8 cellular contexts compared by ENCODE assay signal in the genomic region with DNA sequence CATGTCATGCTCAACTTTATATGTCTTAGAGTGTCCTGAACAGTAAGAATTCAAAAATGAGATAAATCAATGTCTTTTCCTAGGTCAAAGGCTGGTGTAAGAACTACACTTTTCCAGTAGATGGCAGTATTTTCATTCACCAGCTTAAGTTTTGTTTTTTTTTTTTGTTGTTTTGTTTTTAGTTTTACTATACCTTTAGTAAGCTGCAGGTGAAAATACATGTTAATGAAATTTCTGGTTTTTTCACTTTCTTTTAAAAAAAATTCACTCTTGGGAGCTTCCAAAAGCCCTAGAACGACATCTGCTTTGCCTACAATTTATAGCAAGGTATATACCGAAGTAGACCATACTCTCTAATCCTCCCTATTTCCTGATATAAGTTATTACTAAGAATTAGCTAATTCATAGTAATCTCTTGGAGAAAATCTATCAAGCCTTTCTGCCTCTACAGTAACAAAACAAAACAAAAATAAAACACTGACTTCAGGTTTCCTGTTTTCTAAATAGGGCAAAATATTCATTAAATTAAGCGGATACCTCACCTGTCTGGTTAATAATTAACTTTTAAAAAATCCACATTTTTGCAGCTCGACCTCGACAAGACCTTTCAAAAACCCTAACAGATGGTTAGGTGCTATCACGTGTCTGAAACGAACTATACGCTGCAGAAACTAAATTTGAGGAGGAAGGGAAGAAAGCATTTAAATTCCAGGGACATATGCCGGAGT. TPM values are rescaled to one million over a fixed set of nuclear protein-coding genes. Genes with fewer than 3 reads are reported as not detected.
DNase-seq lines count a peak whose midpoint lies in the region; ATAC-seq, FAIRE-seq and TF ChIP-seq lines count a peak whose summit lies in the region.

No MANE protein-coding gene starts in this region.

- no peak overlapping the region for H3K27ac Mint-ChIP-seq in stimulated activated naive B cell treated with anti-CD40 and anti-IgM and Interleukin-4, amounts not matched to agents 10 μg/mL and 1 μg/mL and 100 μg/mL, for 72 hours

- H3K4me1 Mint-ChIP-seq in stimulated activated naive B cell treated with anti-CD40 and anti-IgM and Interleukin-4, amounts not matched to agents 10 μg/mL and 1 μg/mL and 100 μg/mL, for 72 hours, result peaks cover 10 to 24% of the 10 kb centered on the region in 2 donors

- FAIRE-seq in G401.6 (lab: Jason Lieb, UNC), result peak; percentile 98

- peak; percentile 56 for DNase-seq in NCI-H1694 treated with DMSO at 0.1 percent for 48 hours (lab: John Stamatoyannopoulos, UW)
- DNase-seq in adrenal gland, result no peak
- no peak for DNase-seq in stimulated activated naive B cell treated with anti-CD40 and anti-IgM and Interleukin-4, amounts not matched to agents 10 μg/mL and 1 μg/mL and 100 μg/mL, for 72 hours

- peaks cover 0 to 10% of the 10 kb centered on the region in 2 donors for H3K4me1 ChIP-seq in adrenal gland (replicated peaks in 1 of 2)
- peaks cover 9% of the 10 kb centered on the region for H3K4me1 ChIP-seq in iPS-20b (ENCODE audit: insufficient read depth, low read length)

- H3K27ac ChIP-seq in 22Rv1 (peak overlapping the region; percentile 84), adrenal gland (peak overlapping the region in 4 of 5 donors; percentile 96 to 99 (median 97)), iPS-20b (ENCODE audit: low read length) (no peak overlapping the region)

- H3K4me3 ChIP-seq in adrenal gland (peak overlapping the region in 2 of 4 donors; percentile 52 to 67), iPS-20b (ENCODE audit: low read length) (peak overlapping the region; percentile 80)

- TF ChIP-seq CTCF in 22Rv1 (IDR thresholded peaks at IDR 0.05) (peak; percentile 89), adrenal gland (IDR thresholded peaks at IDR 0.05) (peak; percentile 75 to 99 (median 90))

- intact Hi-C loops in adrenal gland (cut with DNase I), result loop anchor here in 1 of 2 donors (10.0 kb wide), 1 partner anchor 241 kb away; no protein-coding TSS in a partner anchor

- TF ChIP-seq POLR2A in adrenal gland (IDR thresholded peaks at IDR 0.05), result no peak

- no peak for ATAC-seq in stimulated activated naive B cell treated with anti-CD40 and anti-IgM and Interleukin-4, amounts not matched to agents 10 μg/mL and 1 μg/mL and 100 μg/mL, for 72 hours (replicated peaks)
- ATAC-seq in GM19351 (IDR thresholded peaks at IDR 0.05; ENCODE audit: unreplicated experiment), result no peak
- ATAC-seq in GM21390 (IDR thresholded peaks at IDR 0.05; ENCODE audit: unreplicated experiment), result no peak

- no peaks in the 10 kb centered on the region for H3K27me3 ChIP-seq in adrenal gland
- peaks cover 59% of the 10 kb centered on the region for H3K27me3 ChIP-seq in iPS-20b (ENCODE audit: insufficient read depth, low read length)

- no peaks in the 10 kb centered on the region for H3K9me3 Mint-ChIP-seq in stimulated activated naive B cell treated with anti-CD40 and anti-IgM and Interleukin-4, amounts not matched to agents 10 μg/mL and 1 μg/mL and 100 μg/mL, for 72 hours

- H3K36me3 Mint-ChIP-seq in stimulated activated naive B cell treated with anti-CD40 and anti-IgM and Interleukin-4, amounts not matched to agents 10 μg/mL and 1 μg/mL and 100 μg/mL, for 72 hours, result peaks cover 0 to 2% of the 10 kb centered on the region in 2 donors

- peak overlapping the region; percentile 15 to 90 for H3K4me3 Mint-ChIP-seq in stimulated activated naive B cell treated with anti-CD40 and anti-IgM and Interleukin-4, amounts not matched to agents 10 μg/mL and 1 μg/mL and 100 μg/mL, for 72 hours

- H3K9ac ChIP-seq in iPS-20b (ENCODE audit: low read depth, low read length), result no peak overlapping the region

- H3K9me3 ChIP-seq in adrenal gland (replicated peaks in 1 of 3), result no peaks in the 10 kb centered on the region
- H3K9me3 ChIP-seq in iPS-20b (ENCODE audit: insufficient read depth, low read depth, low read length), result no peaks in the 10 kb centered on the region

- H3K27me3 Mint-ChIP-seq in stimulated activated naive B cell treated with anti-CD40 and anti-IgM and Interleukin-4, amounts not matched to agents 10 μg/mL and 1 μg/mL and 100 μg/mL, for 72 hours, result peaks cover 7 to 8% of the 10 kb centered on the region in 2 donors

- WGBS in adrenal gland, 4 donors, result 13 to 21% (median 16%) methylated on average over 9 of the region's 9 CpGs

- no peaks in the 10 kb centered on the region for H3K36me3 ChIP-seq in adrenal gland (replicated peaks in 1 of 2)
- no peaks in the 10 kb centered on the region for H3K36me3 ChIP-seq in iPS-20b (ENCODE audit: insufficient read depth, low read depth, low read length)

RNA-seq across cellular contexts. Expression of a gene that starts 2.7 kb away (rescaled TPM):
- total RNA-seq in adrenal gland, result 10 to 100 TPM in 5 of 8 donors, 1 to 10 TPM in 3; 8.2 to 13.2 (median 10.7) TPM
- polyA plus RNA-seq in adrenal gland, result 1 to 10 TPM; 2.2 to 7.0 (median 3.0) TPM

RNA-seq across cellular contexts. Expression of a gene that starts 54.5 kb away (rescaled TPM):
- 10 to 100 TPM in 7 of 8 donors, 1 to 10 TPM in 1; 9.4 to 22.9 (median 18.3) TPM for total RNA-seq in adrenal gland
- polyA plus RNA-seq in adrenal gland, result 10 to 100 TPM; 16.8 to 26.9 (median 23.4) TPM
